In the genomic region with DNA sequence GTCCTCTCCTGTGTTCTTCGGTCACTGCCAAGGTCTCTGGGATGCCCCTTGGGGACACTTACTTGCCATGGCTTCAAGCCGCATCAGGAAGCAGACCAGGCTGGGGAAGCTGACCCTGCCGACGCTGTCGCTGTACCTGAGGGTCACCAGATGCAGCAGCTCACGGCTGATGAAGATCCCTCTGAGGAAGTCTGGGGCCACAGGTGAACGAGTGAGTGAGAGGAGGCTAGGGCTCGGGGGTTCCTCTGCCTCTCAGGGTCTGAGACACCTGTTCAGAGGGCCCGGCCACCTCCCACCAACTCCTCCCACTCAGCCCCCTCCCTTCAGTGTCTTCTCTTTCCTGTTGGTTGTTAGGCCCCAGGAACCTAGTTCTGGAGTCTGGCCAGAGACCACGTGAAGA, we compare ENCODE assay signal across 20 cellular contexts.
DNase-seq lines count a peak whose midpoint lies in the region; ATAC-seq and TF ChIP-seq lines count a peak whose summit lies in the region.
"Had no signal": no experiment of that assay in that cellular context is flagged by ENCODE, and none has a peak within 500 bp of the region (broad histone marks: within the 10 kb centered on the region; RNA-seq: fewer than 3 reads in every experiment).

No MANE protein-coding gene starts in this region.

- DNase-seq in natural killer cell treated with Interleukin-12 subunit alpha and Interleukin-12 subunit beta and Interleukin-15 and Interleukin-18, amount 100 ng/mL, for 72 hours (ENCODE audit: low spot score), result peak; percentile 20
- DNase-seq in natural killer cell (no peak), endodermal cell (peak; percentile 32), sigmoid colon (peak; percentile 53), NCI-H187 treated with DMSO at 0.1 percent for 48 hours (lab: John Stamatoyannopoulos, UW) (no peak), right cardiac atrium (no peak)
- DNase-seq: CD4-positive, CD25-positive, alpha-beta regulatory T cell; CD8-positive, alpha-beta memory T cell; COR-L47; DMS 273 treated with DMSO at 0.1 percent for 48 hours; DMS53; DND-41; EL; H7; IMR-90 had no signal

- TF ChIP-seq EP300 in sigmoid colon (IDR thresholded peaks at IDR 0.05), result no peak

- H3K4me3 ChIP-seq in endodermal cell (ENCODE audit: low read length) (no peak overlapping the region), sigmoid colon (no peak overlapping the region), right cardiac atrium (ENCODE audit: low read length) (no peak overlapping the region)
- H3K4me3 ChIP-seq: BLaER1 treated with 17β-estradiol and CSF1 and Interleukin-3, amounts not matched to agents 10 nM and 100 nM; GM12878; GM23338 had no signal

- H3K4me1 Mint-ChIP-seq in natural killer cell treated with Interleukin-12 subunit alpha and Interleukin-12 subunit beta and Interleukin-15 and Interleukin-18, amount 100 ng/mL, for 72 hours (ENCODE audit: low read depth in 2 of 2), result no peaks in the 10 kb centered on the region
- H3K4me1 Mint-ChIP-seq in natural killer cell (no peaks in the 10 kb centered on the region), endodermal cell (no peaks in the 10 kb centered on the region)
- H3K4me1 Mint-ChIP-seq: B cell; CD4-positive, CD25-positive, alpha-beta regulatory T cell; CD8-positive, alpha-beta memory T cell had no signal

- intact Hi-C loops in natural killer cell (cut with micrococcal nuclease), result no loop called here
- intact Hi-C loops in sigmoid colon (cut with DNase I), result no loop called here
- intact Hi-C loops in right cardiac atrium (cut with DNase I), result no loop called here

- H3K4me3 Mint-ChIP-seq in natural killer cell treated with Interleukin-12 subunit alpha and Interleukin-12 subunit beta and Interleukin-15 and Interleukin-18, amount 100 ng/mL, for 72 hours, result no peak overlapping the region
- no peak overlapping the region for H3K4me3 Mint-ChIP-seq in natural killer cell
- H3K4me3 Mint-ChIP-seq in endodermal cell, result no peak overlapping the region
- H3K4me3 Mint-ChIP-seq: B cell; CD4-positive, CD25-positive, alpha-beta regulatory T cell; CD8-positive, alpha-beta memory T cell; GM23338 had no signal

- no peaks in the 10 kb centered on the region for H3K9me3 Mint-ChIP-seq in natural killer cell treated with Interleukin-12 subunit alpha and Interleukin-12 subunit beta and Interleukin-15 and Interleukin-18, amount 100 ng/mL, for 72 hours
- no peaks in the 10 kb centered on the region for H3K9me3 Mint-ChIP-seq in natural killer cell
- no peaks in the 10 kb centered on the region for H3K9me3 Mint-ChIP-seq in endodermal cell
- H3K9me3 Mint-ChIP-seq: CD4-positive, CD25-positive, alpha-beta regulatory T cell; CD8-positive, alpha-beta memory T cell; GM23338 had no signal

- H3K36me3 ChIP-seq in endodermal cell (ENCODE audit: control insufficient read depth, insufficient read depth, low read length) (no peaks in the 10 kb centered on the region), sigmoid colon (no peaks in the 10 kb centered on the region)
- H3K36me3 ChIP-seq: BLaER1 treated with 17β-estradiol and CSF1 and Interleukin-3, amounts not matched to agents 10 nM and 100 nM had no signal

- H3K27me3 ChIP-seq in endodermal cell (ENCODE audit: control insufficient read depth, insufficient read depth, low read length, poor library complexity, severe bottlenecking) (no peaks in the 10 kb centered on the region), sigmoid colon (no peaks in the 10 kb centered on the region), right cardiac atrium (ENCODE audit: control insufficient read depth, insufficient read depth) (peaks cover 2% of the 10 kb centered on the region)
- H3K27me3 ChIP-seq: BLaER1 treated with 17β-estradiol and CSF1 and Interleukin-3, amounts not matched to agents 10 nM and 100 nM had no signal

- H3K4me1 ChIP-seq in endodermal cell (ENCODE audit: control insufficient read depth, insufficient read depth, low read length), result no peaks in the 10 kb centered on the region
- no peaks in the 10 kb centered on the region for H3K4me1 ChIP-seq in sigmoid colon
- no peaks in the 10 kb centered on the region for H3K4me1 ChIP-seq in right cardiac atrium (ENCODE audit: control insufficient read depth, insufficient read depth, low read length)

- H3K9me3 ChIP-seq in endodermal cell (ENCODE audit: control insufficient read depth, low read length) (no peaks in the 10 kb centered on the region), sigmoid colon (no peaks in the 10 kb centered on the region), right cardiac atrium (ENCODE audit: control insufficient read depth, low read length) (no peaks in the 10 kb centered on the region)
- H3K9me3 ChIP-seq: BLaER1 treated with 17β-estradiol and CSF1 and Interleukin-3, amounts not matched to agents 10 nM and 100 nM had no signal

- TF ChIP-seq CTCF in natural killer cell (IDR thresholded peaks at IDR 0.05) (no peak), endodermal cell (conservative IDR thresholded peaks at IDR 0.05) (no peak), sigmoid colon (IDR thresholded peaks at IDR 0.05) (no peak)

- no peak overlapping the region for H3K27ac Mint-ChIP-seq in natural killer cell treated with Interleukin-12 subunit alpha and Interleukin-12 subunit beta and Interleukin-15 and Interleukin-18, amount 100 ng/mL, for 72 hours
- H3K27ac Mint-ChIP-seq in natural killer cell, result no peak overlapping the region
- H3K27ac Mint-ChIP-seq in endodermal cell, result no peak overlapping the region
- H3K27ac Mint-ChIP-seq: B cell; CD4-positive, CD25-positive, alpha-beta regulatory T cell; CD8-positive, alpha-beta memory T cell; GM23338 had no signal

- WGBS in endodermal cell (ENCODE audit: insufficient coverage in 1 of 2, insufficient read length in 1 of 2), 2 experiments, result 92 to 97% methylated on average over 5 to 10 of the region's 10 CpGs
- WGBS in sigmoid colon, 2 donors, result 81 to 87% methylated on average over 10 of the region's 10 CpGs
- WGBS in right cardiac atrium, result 80% methylated on average over 10 of the region's 10 CpGs

- H3K27me3 Mint-ChIP-seq in natural killer cell treated with Interleukin-12 subunit alpha and Interleukin-12 subunit beta and Interleukin-15 and Interleukin-18, amount 100 ng/mL, for 72 hours, result peaks cover 0 to under 1% of the 10 kb centered on the region in 2 donors
- peaks cover 0 to 2% of the 10 kb centered on the region in 2 donors for H3K27me3 Mint-ChIP-seq in natural killer cell (ENCODE audit: low read depth in 2 of 2)
- H3K27me3 Mint-ChIP-seq in endodermal cell (ENCODE audit: insufficient read depth), result no peaks in the 10 kb centered on the region

- H3K9ac ChIP-seq in endodermal cell (ENCODE audit: extremely low read depth, low read length, poor library complexity, severe bottlenecking), result no peak overlapping the region
- H3K9ac ChIP-seq: BLaER1 treated with 17β-estradiol and CSF1 and Interleukin-3, amounts not matched to agents 10 nM and 100 nM had no signal

- no peak for ATAC-seq in natural killer cell treated with Interleukin-12 subunit alpha and Interleukin-12 subunit beta and Interleukin-15 and Interleukin-18, amount 100 ng/mL, for 72 hours
- no peak for ATAC-seq in natural killer cell
- ATAC-seq in right cardiac atrium, result no peak
- no peak for ATAC-seq in GM21526 (IDR thresholded peaks at IDR 0.05; ENCODE audit: low FRiP score, unreplicated experiment)
- ATAC-seq: GM12878, GM23338 had no signal

- TF ChIP-seq POLR2A in sigmoid colon (IDR thresholded peaks at IDR 0.05), result no peak

- no peaks in the 10 kb centered on the region for H3K36me3 Mint-ChIP-seq in natural killer cell treated with Interleukin-12 subunit alpha and Interleukin-12 subunit beta and Interleukin-15 and Interleukin-18, amount 100 ng/mL, for 72 hours
- no peaks in the 10 kb centered on the region for H3K36me3 Mint-ChIP-seq in natural killer cell
- no peaks in the 10 kb centered on the region for H3K36me3 Mint-ChIP-seq in endodermal cell (ENCODE audit: low read depth)
- H3K36me3 Mint-ChIP-seq: CD4-positive, CD25-positive, alpha-beta regulatory T cell; CD8-positive, alpha-beta memory T cell had no signal

- H3K27ac ChIP-seq in endodermal cell (ENCODE audit: low read depth, low read length) (no peak overlapping the region), sigmoid colon (no peak overlapping the region), right cardiac atrium (ENCODE audit: low read length) (no peak overlapping the region)
- H3K27ac ChIP-seq: BLaER1 treated with 17β-estradiol and CSF1 and Interleukin-3, amounts not matched to agents 10 nM and 100 nM had no signal

Comparison
In these comparisons a context has a peak if more than half of its experiments do, and no peak if none do; other contexts are left out.
1. DNase-seq: peak in natural killer cell treated with Interleukin-12 subunit alpha and Interleukin-12 subunit beta and Interleukin-15 and Interleukin-18, amount 100 ng/mL, for 72 hours (single experiment), endodermal cell (single experiment) and sigmoid colon (single experiment); none in natural killer cell (single experiment), NCI-H187 treated with DMSO at 0.1 percent for 48 hours (single experiment) and right cardiac atrium (0 of 3).